In genomic region chr15:95296626-95297025, GRCh38 we compare ENCODE assay signal across 1 cellular context.
TF ChIP-seq lines count a peak whose summit lies in the region.

No MANE protein-coding gene starts in this region.

TF ChIP-seq in endothelial cell of umbilical vein, 7 proteins besides CTCF, POLR2A, EP300 and RAD21:
- TF ChIP-seq MAX (IDR thresholded peaks at IDR 0.05; ENCODE audit: insufficient read depth, insufficient read length) (no peak), EZH2 (IDR thresholded peaks at IDR 0.05; ENCODE audit: borderline replicate concordance, low read depth, low read length, severe bottlenecking) (no peak), FOS (IDR thresholded peaks at IDR 0.05; ENCODE audit: borderline replicate concordance, insufficient read depth, low read length) (no peak), GATA2 (IDR thresholded peaks at IDR 0.05; ENCODE audit: insufficient read depth, insufficient read length, low read depth, low read length) (peak; percentile 59), JUN (IDR thresholded peaks at IDR 0.05; ENCODE audit: borderline replicate concordance, insufficient read depth, insufficient read length, low read depth) (no peak), POLR2AphosphoS5 (IDR thresholded peaks at IDR 0.05; ENCODE audit: insufficient read depth, low read depth, low read length) (peak; percentile 27), MYC (IDR thresholded peaks at IDR 0.05; ENCODE audit: low read depth, low read length) (no peak)
